34 cellular contexts compared by ENCODE assay signal in genomic region chr4:42713371-42713770, GRCh38.
"Had no signal": no experiment of that assay in that cellular context is flagged by ENCODE, and none has a peak within 500 bp of the region (broad histone marks: within the 10 kb centered on the region; RNA-seq: fewer than 3 reads in every experiment).

No MANE protein-coding gene starts in this region.

- H3K27ac Mint-ChIP-seq: activated B cell treated with CpG ODN at 0.5 μM for 24 hours; activated CD4-positive, alpha-beta memory T cell treated with anti-CD3 and anti-CD28 coated beads for 36 hours; activated CD4-positive, alpha-beta T cell treated with anti-CD3 and anti-CD28 coated beads, Interleukin-2, amount 10 ng/mL, durations not matched to agents 24 days and 14 days; activated CD8-positive, alpha-beta T cell treated with anti-CD3 and anti-CD28 coated beads for 36 hours; activated naive CD4-positive, alpha-beta T cell treated with anti-CD3 and anti-CD28 coated beads for 36 hours; activated naive CD4-positive, alpha-beta T cell treated with anti-CD3 and anti-CD28 coated beads, Interleukin-2, amount 50 U/mL, for 72 hours; activated naive CD8-positive, alpha-beta T cell treated with anti-CD3 and anti-CD28 coated beads for 36 hours; activated T-cell treated with anti-CD3 and anti-CD28 coated beads, Interleukin-2, amount 50 U/mL, for 72 hours; activated T-helper 1 cell treated with anti-CD3 and anti-CD28 coated beads, Interleukin-12 subunit alpha, Interleukin-12 subunit beta, Interleukin-2, Interleukin-4 antibody, amounts not matched to agents 30 ng/mL and 10 ng/mL and 1 ng/mL, durations not matched to agents 14 hours and 24 hours and 36 hours; activated T-helper 17 cell treated with anti-CD3 and anti-CD28 coated beads, Interleukin-2, amount 50 U/mL, for 72 hours; T-helper 1 cell treated with Interleukin-12 subunit alpha and Interleukin-12 subunit beta and Interleukin-4 antibody, amounts not matched to agents 30 μg/mL and 1 μg/mL, for 36 hours; T-helper 2 cell treated with Interferon-gamma antibody and Interleukin-4, amounts not matched to agents 5 μg/mL and 100 μg/mL, for 36 hours had no signal

- H3K4me1 Mint-ChIP-seq: activated B cell treated with CpG ODN at 0.5 μM for 24 hours; activated CD4-positive, alpha-beta T cell treated with anti-CD3 and anti-CD28 coated beads, Interleukin-2, amount 10 ng/mL, durations not matched to agents 24 days and 14 days; activated T-helper 17 cell treated with anti-CD3 and anti-CD28 coated beads, Interleukin-2, amount 50 U/mL, for 72 hours had no signal

- DNase-seq: activated B cell treated with CpG ODN at 0.5 μM for 24 hours; activated CD4-positive, alpha-beta memory T cell treated with anti-CD3 and anti-CD28 coated beads for 36 hours; activated CD4-positive, alpha-beta T cell treated with anti-CD3 and anti-CD28 coated beads for 4 hours; activated CD4-positive, alpha-beta T cell treated with anti-CD3 and anti-CD28 coated beads, Interleukin-2, amount 10 ng/mL, durations not matched to agents 24 days and 14 days; activated CD4-positive, alpha-beta T cell treated with anti-CD3 and anti-CD28 coated beads, Interleukin-2, amount 50 U/mL, for 1 hour; activated CD4-positive, alpha-beta T cell treated with anti-CD3 and anti-CD28 coated beads, Interleukin-2, amount 50 U/mL, for 4 hours; activated CD4-positive, CD25-positive, alpha-beta regulatory T cell treated with anti-CD3 and anti-CD28 coated beads, Interleukin-2, amount 50 U/mL, for 72 hours; activated CD8-positive, alpha-beta memory T cell treated with anti-CD3 and anti-CD28 coated beads, Interleukin-2, amount 50 U/mL, for 4 hours; activated CD8-positive, alpha-beta T cell treated with anti-CD3 and anti-CD28 coated beads for 36 hours; activated effector memory CD4-positive, alpha-beta T cell treated with Interleukin-2 at 50 U/mL for 16 hours; activated gamma-delta T cell; activated naive CD4-positive, alpha-beta T cell treated with anti-CD3 and anti-CD28 coated beads for 36 hours; activated naive CD4-positive, alpha-beta T cell treated with anti-CD3 and anti-CD28 coated beads, Interleukin-2, amount 50 U/mL, for 16 hours; activated naive CD8-positive, alpha-beta T cell treated with anti-CD3 and anti-CD28 coated beads for 36 hours; activated T-cell treated with anti-CD3 and anti-CD28 coated beads for 4 hours; activated T-cell treated with anti-CD3 and anti-CD28 coated beads, Interleukin-2, amount 50 U/mL, for 1 hour; activated T-cell treated with anti-CD3 and anti-CD28 coated beads, Interleukin-2, amount 50 U/mL, for 4 hours; activated T-cell treated with anti-CD3 and anti-CD28 coated beads, Interleukin-2, amount 50 U/mL, for 72 hours; adrenal gland; amniotic stem cell; aorta; body of pancreas; brain microvascular endothelial cell; central memory CD4-positive, alpha-beta T cell; T-helper 1 cell; T-helper 2 cell; T-helper 9 cell had no signal

- H3K4me3 ChIP-seq: adrenal gland, body of pancreas, breast epithelium had no signal

- H3K36me3 ChIP-seq: adrenal gland, brain microvascular endothelial cell, breast epithelium had no signal

- H3K9me3 ChIP-seq: adrenal gland, body of pancreas, breast epithelium had no signal

- H3K36me3 Mint-ChIP-seq: activated CD4-positive, alpha-beta memory T cell treated with anti-CD3 and anti-CD28 coated beads for 36 hours; activated naive CD4-positive, alpha-beta T cell treated with anti-CD3 and anti-CD28 coated beads, Interleukin-2, amount 50 U/mL, for 72 hours; activated naive CD8-positive, alpha-beta T cell treated with anti-CD3 and anti-CD28 coated beads for 36 hours had no signal

- H3K27me3 ChIP-seq: adrenal gland, body of pancreas, brain microvascular endothelial cell, breast epithelium had no signal

- H3K4me1 ChIP-seq: adrenal gland, breast epithelium had no signal

- H3K9me3 Mint-ChIP-seq: activated B cell treated with CpG ODN at 0.5 μM for 24 hours; activated CD4-positive, alpha-beta memory T cell treated with anti-CD3 and anti-CD28 coated beads for 36 hours; activated CD4-positive, alpha-beta T cell treated with anti-CD3 and anti-CD28 coated beads, Interleukin-2, amount 10 ng/mL, durations not matched to agents 24 days and 14 days; activated CD8-positive, alpha-beta T cell treated with anti-CD3 and anti-CD28 coated beads for 36 hours; activated naive CD4-positive, alpha-beta T cell treated with anti-CD3 and anti-CD28 coated beads for 36 hours; activated naive CD4-positive, alpha-beta T cell treated with anti-CD3 and anti-CD28 coated beads, Interleukin-2, amount 50 U/mL, for 72 hours; activated naive CD8-positive, alpha-beta T cell treated with anti-CD3 and anti-CD28 coated beads for 36 hours; activated T-cell treated with anti-CD3 and anti-CD28 coated beads, Interleukin-2, amount 50 U/mL, for 4 hours; activated T-cell treated with anti-CD3 and anti-CD28 coated beads, Interleukin-2, amount 50 U/mL, for 72 hours; activated T-helper 1 cell treated with anti-CD3 and anti-CD28 coated beads, Interleukin-12 subunit alpha, Interleukin-12 subunit beta, Interleukin-2, Interleukin-4 antibody, amounts not matched to agents 30 ng/mL and 10 ng/mL and 1 ng/mL, durations not matched to agents 14 hours and 24 hours and 36 hours; activated T-helper 17 cell treated with anti-CD3 and anti-CD28 coated beads, Interleukin-2, amount 50 U/mL, for 72 hours; T-helper 1 cell treated with Interleukin-12 subunit alpha and Interleukin-12 subunit beta and Interleukin-4 antibody, amounts not matched to agents 30 μg/mL and 1 μg/mL, for 36 hours; T-helper 2 cell treated with Interferon-gamma antibody and Interleukin-4, amounts not matched to agents 5 μg/mL and 100 μg/mL, for 36 hours had no signal

- H3K27ac ChIP-seq: adrenal gland, body of pancreas, brain microvascular endothelial cell, breast epithelium, VCaP had no signal

- H3K27me3 Mint-ChIP-seq: activated CD8-positive, alpha-beta T cell treated with anti-CD3 and anti-CD28 coated beads for 36 hours; activated naive CD8-positive, alpha-beta T cell treated with anti-CD3 and anti-CD28 coated beads for 36 hours had no signal

- H3K4me3 Mint-ChIP-seq: activated B cell treated with CpG ODN at 0.5 μM for 24 hours; activated CD4-positive, alpha-beta memory T cell treated with anti-CD3 and anti-CD28 coated beads for 36 hours; activated CD4-positive, alpha-beta T cell treated with anti-CD3 and anti-CD28 coated beads, Interleukin-2, amount 10 ng/mL, durations not matched to agents 24 days and 14 days; activated CD8-positive, alpha-beta T cell treated with anti-CD3 and anti-CD28 coated beads for 36 hours; activated naive CD4-positive, alpha-beta T cell treated with anti-CD3 and anti-CD28 coated beads for 36 hours; activated naive CD8-positive, alpha-beta T cell treated with anti-CD3 and anti-CD28 coated beads for 36 hours; activated T-cell treated with anti-CD3 and anti-CD28 coated beads, Interleukin-2, amount 50 U/mL, for 4 hours; activated T-cell treated with anti-CD3 and anti-CD28 coated beads, Interleukin-2, amount 50 U/mL, for 72 hours; activated T-helper 1 cell treated with anti-CD3 and anti-CD28 coated beads, Interleukin-12 subunit alpha, Interleukin-12 subunit beta, Interleukin-2, Interleukin-4 antibody, amounts not matched to agents 30 ng/mL and 10 ng/mL and 1 ng/mL, durations not matched to agents 14 hours and 24 hours and 36 hours; activated T-helper 17 cell treated with anti-CD3 and anti-CD28 coated beads, Interleukin-2, amount 50 U/mL, for 72 hours; T-helper 1 cell treated with Interleukin-12 subunit alpha and Interleukin-12 subunit beta and Interleukin-4 antibody, amounts not matched to agents 30 μg/mL and 1 μg/mL, for 36 hours; T-helper 2 cell treated with Interferon-gamma antibody and Interleukin-4, amounts not matched to agents 5 μg/mL and 100 μg/mL, for 36 hours had no signal
